In genomic region chr14:91839754-91840153, GRCh38 we compare ENCODE assay signal across 34 cellular contexts. TPM values are rescaled to one million over a fixed set of nuclear protein-coding genes. Genes with fewer than 3 reads are reported as not detected.
DNase-seq lines count a peak whose midpoint lies in the region; ATAC-seq, FAIRE-seq and TF ChIP-seq lines count a peak whose summit lies in the region.
"Had no signal": no experiment of that assay in that cellular context is flagged by ENCODE, and none has a peak within 500 bp of the region (broad histone marks: within the 10 kb centered on the region; RNA-seq: fewer than 3 reads in every experiment).

No MANE protein-coding gene starts in this region.

- no peak overlapping the region for H3K27ac Mint-ChIP-seq in activated CD4-positive, alpha-beta T cell treated with anti-CD3 and anti-CD28 coated beads, Interleukin-2, amount 10 ng/mL, durations not matched to agents 7 days and 5 days
- H3K27ac Mint-ChIP-seq in stimulated activated naive B cell treated with anti-CD40 and anti-IgM and Interleukin-4, amounts not matched to agents 10 μg/mL and 1 μg/mL and 100 μg/mL, for 72 hours = no peak overlapping the region
- H3K27ac Mint-ChIP-seq: activated B cell treated with CpG ODN at 0.5 μM for 24 hours, CD14-positive monocyte, mesothelial cell of epicardium had no signal

- H3K36me3 ChIP-seq in Karpas-422 (ENCODE audit: insufficient read depth, low read length) = no peaks in the 10 kb centered on the region
- H3K36me3 ChIP-seq in K562 (ENCODE audit: control insufficient read depth, insufficient read depth, low read length) = no peaks in the 10 kb centered on the region
- H3K36me3 ChIP-seq: esophagus muscularis mucosa, heart right ventricle, stomach, thyroid gland, vagina had no signal

- peaks cover 3% of the 10 kb centered on the region for H3K9me3 Mint-ChIP-seq in activated CD4-positive, alpha-beta T cell treated with anti-CD3 and anti-CD28 coated beads, Interleukin-2, amount 10 ng/mL, durations not matched to agents 7 days and 5 days
- H3K9me3 Mint-ChIP-seq in stimulated activated naive B cell treated with anti-CD40 and anti-IgM and Interleukin-4, amounts not matched to agents 10 μg/mL and 1 μg/mL and 100 μg/mL, for 72 hours = no peaks in the 10 kb centered on the region
- H3K9me3 Mint-ChIP-seq: activated B cell treated with CpG ODN at 0.5 μM for 24 hours, mesothelial cell of epicardium had no signal

- POLR2A ChIA-PET in activated CD4-positive, alpha-beta T cell treated with anti-CD3 and anti-CD28 coated beads, Interleukin-2, amount 10 ng/mL, durations not matched to agents 7 days and 5 days (lab: Charles Lee) = no interaction called here
- POLR2A ChIA-PET in K562 (lab: Yijun Ruan, JAX) = no interaction called here

- TF ChIP-seq POLR2A in K562 (conservative IDR thresholded peaks at IDR 0.05) = no peak

- no peaks in the 10 kb centered on the region for H3K9me1 ChIP-seq in K562 (ENCODE audit: control insufficient read depth, insufficient read depth, low read length)

- BruUV-seq in K562 (replicated peaks; lab: Mats Ljungman, UMichigan) = no TSS peak

- no peaks in the 10 kb centered on the region for H3K9me3 ChIP-seq in Karpas-422 (ENCODE audit: low read length)
- H3K9me3 ChIP-seq in K562 (replicated peaks; ENCODE audit: control insufficient read depth, insufficient read depth, low read depth, low read length) = no peaks in the 10 kb centered on the region
- H3K9me3 ChIP-seq: body of pancreas, esophagus muscularis mucosa, heart right ventricle, stomach, thyroid gland, vagina had no signal

- no peak for FAIRE-seq in K562 (lab: Jason Lieb, UNC)
- FAIRE-seq: endometrium had no signal

- peaks cover 77% of the 10 kb centered on the region for H3K4me1 Mint-ChIP-seq in activated CD4-positive, alpha-beta T cell treated with anti-CD3 and anti-CD28 coated beads, Interleukin-2, amount 10 ng/mL, durations not matched to agents 7 days and 5 days
- H3K4me1 Mint-ChIP-seq in stimulated activated naive B cell treated with anti-CD40 and anti-IgM and Interleukin-4, amounts not matched to agents 10 μg/mL and 1 μg/mL and 100 μg/mL, for 72 hours = peaks cover 36 to 59% of the 10 kb centered on the region in 2 donors

- WGBS in K562 (ENCODE audit: insufficient coverage, low coverage, missing lambda C conversion rate) = 63% methylated on average over 1 of the region's 1 CpG

- ATAC-seq in K562 = no peak
- ATAC-seq in stimulated activated naive B cell treated with anti-CD40 and anti-IgM and Interleukin-4, amounts not matched to agents 10 μg/mL and 1 μg/mL and 100 μg/mL, for 72 hours (replicated peaks) = peak; percentile 23 to 24
- ATAC-seq: body of pancreas, heart right ventricle, right cardiac atrium had no signal

- no peak overlapping the region for H3K9ac ChIP-seq in Karpas-422 (ENCODE audit: low read length)
- no peak overlapping the region for H3K9ac ChIP-seq in K562 (ENCODE audit: insufficient read depth in 1 of 2, low read depth in 2 of 2, low read length in 2 of 2)
- H3K9ac ChIP-seq: GM23248 had no signal

- in situ Hi-C loops in K562 (cut with MboI) = no loop called here

- H4K20me1 ChIP-seq in Karpas-422 (ENCODE audit: insufficient read depth, low read depth, low read length) = no peaks in the 10 kb centered on the region
- no peaks in the 10 kb centered on the region for H4K20me1 ChIP-seq in K562 (replicated peaks; ENCODE audit: control insufficient read depth, insufficient read depth, low read length)

- H3K36me3 Mint-ChIP-seq in activated CD4-positive, alpha-beta T cell treated with anti-CD3 and anti-CD28 coated beads, Interleukin-2, amount 10 ng/mL, durations not matched to agents 7 days and 5 days (ENCODE audit: low read depth) = peaks cover 83% of the 10 kb centered on the region
- no peaks in the 10 kb centered on the region for H3K36me3 Mint-ChIP-seq in stimulated activated naive B cell treated with anti-CD40 and anti-IgM and Interleukin-4, amounts not matched to agents 10 μg/mL and 1 μg/mL and 100 μg/mL, for 72 hours
- H3K36me3 Mint-ChIP-seq: CD14-positive monocyte, mesothelial cell of epicardium had no signal

- no peaks in the 10 kb centered on the region for H3K4me1 ChIP-seq in Karpas-422 (ENCODE audit: low read length)
- H3K4me1 ChIP-seq in K562 (replicated peaks in 1 of 2; ENCODE audit: control insufficient read depth in 2 of 2, insufficient read depth in 2 of 2, low read length in 2 of 2) = peaks cover 2 to 13% of the 10 kb centered on the region in 2 experiments; a peak in 3 of 5 replicates

- H2AFZ ChIP-seq in Karpas-422 (ENCODE audit: low read length) = no peak overlapping the region
- H2AFZ ChIP-seq in K562 (ENCODE audit: low read depth, low read length) = no peak overlapping the region
- H2AFZ ChIP-seq: GM23248 had no signal

- H3K4me2 ChIP-seq in Karpas-422 (ENCODE audit: low read depth, low read length, poor library complexity, severe bottlenecking) (no peak overlapping the region), K562 (ENCODE audit: insufficient read depth, low read length) (no peak overlapping the region)

- H3K27ac ChIP-seq in Karpas-422 (ENCODE audit: low read length) (no peak overlapping the region), K562 (ENCODE audit: extremely low read depth, low read depth, low read length) (no peak overlapping the region)
- H3K27ac ChIP-seq: body of pancreas, dorsolateral prefrontal cortex, esophagus muscularis mucosa, GM23248, heart right ventricle, stomach, thyroid gland, vagina had no signal

- H3K27me3 Mint-ChIP-seq in activated CD4-positive, alpha-beta T cell treated with anti-CD3 and anti-CD28 coated beads, Interleukin-2, amount 10 ng/mL, durations not matched to agents 7 days and 5 days = no peaks in the 10 kb centered on the region
- H3K27me3 Mint-ChIP-seq in stimulated activated naive B cell treated with anti-CD40 and anti-IgM and Interleukin-4, amounts not matched to agents 10 μg/mL and 1 μg/mL and 100 μg/mL, for 72 hours = peaks cover 0 to 4% of the 10 kb centered on the region in 2 donors

- intact Hi-C loops in K562 (cut with micrococcal nuclease) = no loop called here

- no peak for TF ChIP-seq CTCF in K562 (IDR thresholded peaks at IDR 0.05 in 2 of 3, conservative IDR thresholded peaks at IDR 0.05 in 1 of 3; ENCODE audit: insufficient read depth in 2 of 3, low read depth in 1 of 3, low read length in 3 of 3)

- peak; percentile 16 for DNase-seq in activated CD4-positive, alpha-beta T cell treated with anti-CD3 and anti-CD28 coated beads, Interleukin-2, amount 10 ng/mL, durations not matched to agents 7 days and 5 days
- DNase-seq in activated CD4-positive, alpha-beta T cell treated with anti-CD3 and anti-CD28 coated beads, Interleukin-2, amount 50 U/mL, for 4 hours = no peak
- peak; percentile 65 for DNase-seq in Karpas-422
- DNase-seq in K562 (ENCODE audit: extremely low read depth in 1 of 4, low spot score in 3 of 4) = peak in 2 of 4 experiments; percentile 48 to 50
- DNase-seq in stimulated activated naive B cell treated with anti-CD40 and anti-IgM and Interleukin-4, amounts not matched to agents 10 μg/mL and 1 μg/mL and 100 μg/mL, for 72 hours = peak; percentile 27
- DNase-seq in NOMO-1 treated with dmso at 0.1 percent for 144 hours (lab: John Stamatoyannopoulos, UW; ENCODE audit: unreplicated experiment) = no peak
- no peak for DNase-seq in NCI-H1436 (lab: John Stamatoyannopoulos, UW)
- no peak for DNase-seq in stimulated activated CD4-positive, alpha-beta T cell treated with anti-CD3 and anti-CD28 coated beads, Interleukin-1b, Interleukin-23, amount 100 ng/mL, for 48 hours
- DNase-seq: activated B cell treated with CpG ODN at 0.5 μM for 24 hours; activated CD4-positive, alpha-beta T cell treated with anti-CD3 and anti-CD28 coated beads, Interleukin-2, amount 50 U/mL, for 48 hours; activated CD8-positive, alpha-beta memory T cell treated with anti-CD3 and anti-CD28 coated beads, Interleukin-2, amount 50 U/mL, for 4 hours; activated naive CD4-positive, alpha-beta T cell; body of pancreas; cerebellar nuclear complex; dorsolateral prefrontal cortex; foreskin fibroblast; GM23248; heart right ventricle; Kasumi-1; NCI-H1048; NCI-H1694; NCI-H446 treated with DMSO at 0.1 percent for 48 hours; NCI-H82; OCI-M1; right cardiac atrium; stimulated activated CD4-positive, alpha-beta T cell treated with anti-CD3 and anti-CD28 coated beads, Interleukin-2, amount 100 ng/mL, for 24 hours; stomach; thyroid gland had no signal

- no peak overlapping the region for H3K4me3 Mint-ChIP-seq in activated CD4-positive, alpha-beta T cell treated with anti-CD3 and anti-CD28 coated beads, Interleukin-2, amount 10 ng/mL, durations not matched to agents 7 days and 5 days
- no peak overlapping the region for H3K4me3 Mint-ChIP-seq in stimulated activated naive B cell treated with anti-CD40 and anti-IgM and Interleukin-4, amounts not matched to agents 10 μg/mL and 1 μg/mL and 100 μg/mL, for 72 hours
- H3K4me3 Mint-ChIP-seq: activated B cell treated with CpG ODN at 0.5 μM for 24 hours, mesothelial cell of epicardium had no signal

- CTCF ChIA-PET in activated CD4-positive, alpha-beta T cell treated with anti-CD3 and anti-CD28 coated beads, Interleukin-2, amount 10 ng/mL, durations not matched to agents 7 days and 5 days (lab: Charles Lee) = interaction anchor here (1.4 to 1.8 kb wide), 2 partner anchors 16 to 43 kb away, joined by 3 to 4 read pairs; no protein-coding TSS in a partner anchor
- CTCF ChIA-PET in K562 (lab: Yijun Ruan, JAX; ENCODE audit: low intra/inter-chr PET ratio) = no interaction called here

- TF ChIP-seq RAD21 in K562 (CRISPR knock-in tag; conservative IDR thresholded peaks at IDR 0.05 in 1 of 2, IDR thresholded peaks at IDR 0.05 in 1 of 2) = no peak

- H3K79me2 ChIP-seq in Karpas-422 (ENCODE audit: low read length) (no peaks in the 10 kb centered on the region), K562 (ENCODE audit: control insufficient read depth, insufficient read depth, low read length) (peaks cover 3% of the 10 kb centered on the region; the same call in 1 of the 3 replicates)

- H3K27me3 ChIP-seq in Karpas-422 (ENCODE audit: low read length) (no peaks in the 10 kb centered on the region), K562 (ENCODE audit: control insufficient read depth in 2 of 2, insufficient read depth in 2 of 2, low read length in 2 of 2) (peaks cover 0 to 5% of the 10 kb centered on the region in 2 experiments; a peak in 1 of 5 replicates)
- H3K27me3 ChIP-seq: body of pancreas, thyroid gland, vagina had no signal

- TF ChIP-seq EP300 in K562 (IDR thresholded peaks at IDR 0.05; ENCODE audit: low read length) = no peak

- no peaks in the 10 kb centered on the region for H3K9me2 ChIP-seq in Karpas-422 (replicated peaks; ENCODE audit: insufficient read depth, low read length)

- H3K4me3 ChIP-seq in Karpas-422 (ENCODE audit: low read length) (no peak overlapping the region), K562 (no peak overlapping the region)
- H3K4me3 ChIP-seq: body of pancreas, dorsolateral prefrontal cortex, esophagus muscularis mucosa, GM23248, heart right ventricle, stomach, thyroid gland, vagina had no signal

RNA-seq across cellular contexts. Expression of gene TC2N, which starts 27.6 kb away (rescaled TPM):
- 100 to 1,000 TPM; 196 to 216 TPM for total RNA-seq in activated CD4-positive, alpha-beta T cell treated with anti-CD3 and anti-CD28 coated beads, Interleukin-2, amount 10 ng/mL, durations not matched to agents 7 days and 5 days
- not detected in 2 replicates for total RNA-seq in Karpas-422 (2014; rRNA removed; shearing (Covaris generic); ENCODE audit: low replicate concordance)
- total RNA-seq in K562 (2011; cell fraction: chromatin; rRNA removed; ENCODE audit: low replicate concordance) = 2.4 and 7.4 TPM in 2 replicates
- 1.1 and 1.2 TPM in 2 replicates for total RNA-seq in K562 (2011; cell fraction: nucleolus; rRNA removed)
- total RNA-seq in K562 (2011; cell fraction: nucleoplasm; rRNA removed) = 2.0 and 2.5 TPM in 2 replicates
- total RNA-seq in K562 (2014; rRNA removed) (4.9 and 5.3 TPM in 2 replicates), K562 (2014; rRNA removed; fragmentation: Illumina TruSeq; extraction: Trizol) (10.1 and 11.5 TPM in 2 replicates), K562 (2015; rRNA removed; fragmentation: Illumina TruSeq; extraction: Trizol) (11.4 and 12.5 TPM in 2 replicates), K562 (2021) (8.4 and 9.5 TPM in 2 replicates)
- polyA plus RNA-seq in K562 (2011; rRNA removed) (3.0 and 4.0 TPM in 2 replicates), K562 (2014; fragmentation: Illumina TruSeq; extraction: Trizol) (8.0 and 10.4 TPM in 2 replicates), K562 (2014; fragmentation: Nextera tagmentation; extraction: Ambion mirVana) (1 to 10 TPM; 2.0 to 2.8 TPM), K562 (2014; rRNA removed) (5.2 and 7.3 TPM in 2 replicates)
- 0.51 and 1.6 TPM in 2 replicates for polyA plus RNA-seq in K562 (2011; cell fraction: cytosol; rRNA removed)
- 1.4 and 3.1 TPM in 2 replicates for polyA plus RNA-seq in K562 (2011; cell fraction: nucleus; rRNA removed)
- polyA plus RNA-seq in K562 (2012) = 7.8 and 8.5 TPM in 2 replicates
- polyA minus RNA-seq in K562 (2011; rRNA and poly(A)+ RNA removed) = 2.9 and 6.6 TPM in 2 replicates
- polyA minus RNA-seq in K562 (2011; cell fraction: cytosol; rRNA and poly(A)+ RNA removed) = 1.1 and 2.5 TPM in 2 replicates
- polyA minus RNA-seq in K562 (2011; cell fraction: nucleus; rRNA and poly(A)+ RNA removed) = 1.2 and 3.8 TPM in 2 replicates
- total RNA-seq: A172 had no signal

Comparison
In these comparisons a context has a peak if more than half of its experiments do, and no peak if none do; other contexts are left out.
1. DNase-seq: peak in activated CD4-positive, alpha-beta T cell treated with anti-CD3 and anti-CD28 coated beads, Interleukin-2, amount 10 ng/mL, durations not matched to agents 7 days and 5 days (single experiment), Karpas-422 (single experiment) and stimulated activated naive B cell treated with anti-CD40 and anti-IgM and Interleukin-4, amounts not matched to agents 10 μg/mL and 1 μg/mL and 100 μg/mL, for 72 hours (single experiment); none in activated CD4-positive, alpha-beta T cell treated with anti-CD3 and anti-CD28 coated beads, Interleukin-2, amount 50 U/mL, for 4 hours (0 of 2), NOMO-1 treated with dmso at 0.1 percent for 144 hours (single experiment), NCI-H1436 (single experiment) and stimulated activated CD4-positive, alpha-beta T cell treated with anti-CD3 and anti-CD28 coated beads, Interleukin-1b, Interleukin-23, amount 100 ng/mL, for 48 hours (single experiment).
2. RNA of gene TC2N, which starts 27.6 kb away (total RNA-seq): 196 to 216 TPM in activated CD4-positive, alpha-beta T cell treated with anti-CD3 and anti-CD28 coated beads, Interleukin-2, amount 10 ng/mL, durations not matched to agents 7 days and 5 days; 1.1 to 12.5 TPM in K562 and not detected in Karpas-422; every median in the first group is over 10 times any median in the second.